In the genomic region with DNA sequence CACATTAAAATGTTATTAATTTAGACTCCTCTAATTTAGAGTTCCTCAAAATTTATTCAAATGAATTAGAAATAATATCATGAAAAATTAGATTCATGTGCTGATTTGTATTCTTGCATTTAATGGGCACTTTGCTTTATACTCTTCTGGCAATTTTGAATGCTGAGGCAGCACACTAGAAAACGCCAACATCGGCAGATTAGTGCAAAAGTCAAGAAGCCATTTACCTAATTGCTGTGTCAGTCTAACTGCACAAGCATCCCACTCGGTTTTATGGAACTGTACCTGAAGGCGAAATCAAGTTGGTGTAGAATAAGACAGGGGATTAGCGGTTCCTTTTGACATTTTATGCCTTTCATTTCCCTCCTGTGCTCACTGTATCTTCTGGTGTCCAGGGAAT, we compare ENCODE assay signal across 1 cellular context.
TF ChIP-seq lines count a peak whose summit lies in the region.

No MANE protein-coding gene starts in this region.

TF ChIP-seq in HepG2, 621 proteins besides CTCF, POLR2A, EP300 and RAD21 (continued from another document):
- TF ChIP-seq ZUFSP (CRISPR knock-in tag; IDR thresholded peaks at IDR 0.05; ENCODE audit: borderline replicate concordance) (no peak), ZNF570 (CRISPR knock-in tag; IDR thresholded peaks at IDR 0.05; ENCODE audit: borderline replicate concordance) (no peak), ZNF260 (CRISPR knock-in tag; IDR thresholded peaks at IDR 0.05; ENCODE audit: borderline replicate concordance, low read depth) (no peak)
- TF ChIP-seq, protein P1, sequence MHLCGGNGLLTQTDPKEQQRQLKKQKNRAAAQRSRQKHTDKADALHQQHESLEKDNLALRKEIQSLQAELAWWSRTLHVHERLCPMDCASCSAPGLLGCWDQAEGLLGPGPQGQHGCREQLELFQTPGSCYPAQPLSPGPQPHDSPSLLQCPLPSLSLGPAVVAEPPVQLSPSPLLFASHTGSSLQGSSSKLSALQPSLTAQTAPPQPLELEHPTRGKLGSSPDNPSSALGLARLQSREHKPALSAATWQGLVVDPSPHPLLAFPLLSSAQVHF (CRISPR knock-in tag; IDR thresholded peaks at IDR 0.05): no peak
